ENCODE assay signal across 1 cellular context in the genomic region with DNA sequence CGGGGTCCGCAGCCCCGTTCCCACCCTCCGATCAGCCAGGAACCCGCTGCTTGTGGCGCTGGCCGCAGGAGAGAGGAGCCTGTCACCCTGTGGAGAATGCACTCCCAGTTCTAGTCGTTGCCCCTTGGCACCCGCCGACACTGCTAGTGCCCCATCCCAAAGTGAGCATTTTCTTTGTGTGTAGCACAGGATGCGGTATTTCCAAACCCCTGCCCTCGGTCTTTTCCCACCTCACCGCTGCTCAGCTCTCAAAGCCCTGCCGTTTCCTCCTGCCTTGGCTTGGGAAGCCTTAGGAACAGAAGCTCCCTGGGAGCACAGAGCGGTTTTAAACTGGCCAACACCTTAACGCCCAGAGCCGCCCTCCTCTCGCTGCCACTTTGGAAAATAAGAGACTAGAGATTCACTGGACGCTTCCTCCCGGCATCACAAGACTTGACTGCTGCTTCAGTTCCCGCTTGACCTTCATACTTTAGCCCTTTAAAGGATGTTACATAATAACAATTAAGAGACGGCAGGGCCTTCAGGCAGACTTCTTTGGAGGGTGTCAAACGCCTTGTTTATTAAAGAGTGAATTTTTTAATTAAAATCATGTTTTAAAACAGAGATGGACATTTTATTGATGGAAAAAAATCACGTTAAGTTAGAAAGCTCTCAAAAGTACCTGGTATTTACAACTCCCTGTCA.
TF ChIP-seq lines count a peak whose summit lies in the region.

No MANE protein-coding gene starts in this region.

TF ChIP-seq in GM12878, 131 proteins besides CTCF, POLR2A, EP300 and RAD21 (continued from another document):
- TF ChIP-seq, protein P1, sequence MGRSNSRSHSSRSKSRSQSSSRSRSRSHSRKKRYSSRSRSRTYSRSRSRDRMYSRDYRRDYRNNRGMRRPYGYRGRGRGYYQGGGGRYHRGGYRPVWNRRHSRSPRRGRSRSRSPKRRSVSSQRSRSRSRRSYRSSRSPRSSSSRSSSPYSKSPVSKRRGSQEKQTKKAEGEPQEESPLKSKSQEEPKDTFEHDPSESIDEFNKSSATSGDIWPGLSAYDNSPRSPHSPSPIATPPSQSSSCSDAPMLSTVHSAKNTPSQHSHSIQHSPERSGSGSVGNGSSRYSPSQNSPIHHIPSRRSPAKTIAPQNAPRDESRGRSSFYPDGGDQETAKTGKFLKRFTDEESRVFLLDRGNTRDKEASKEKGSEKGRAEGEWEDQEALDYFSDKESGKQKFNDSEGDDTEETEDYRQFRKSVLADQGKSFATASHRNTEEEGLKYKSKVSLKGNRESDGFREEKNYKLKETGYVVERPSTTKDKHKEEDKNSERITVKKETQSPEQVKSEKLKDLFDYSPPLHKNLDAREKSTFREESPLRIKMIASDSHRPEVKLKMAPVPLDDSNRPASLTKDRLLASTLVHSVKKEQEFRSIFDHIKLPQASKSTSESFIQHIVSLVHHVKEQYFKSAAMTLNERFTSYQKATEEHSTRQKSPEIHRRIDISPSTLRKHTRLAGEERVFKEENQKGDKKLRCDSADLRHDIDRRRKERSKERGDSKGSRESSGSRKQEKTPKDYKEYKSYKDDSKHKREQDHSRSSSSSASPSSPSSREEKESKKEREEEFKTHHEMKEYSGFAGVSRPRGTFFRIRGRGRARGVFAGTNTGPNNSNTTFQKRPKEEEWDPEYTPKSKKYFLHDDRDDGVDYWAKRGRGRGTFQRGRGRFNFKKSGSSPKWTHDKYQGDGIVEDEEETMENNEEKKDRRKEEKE (IDR thresholded peaks at IDR 0.05): no peak
